15 cellular contexts compared by ENCODE assay signal in the genomic region with DNA sequence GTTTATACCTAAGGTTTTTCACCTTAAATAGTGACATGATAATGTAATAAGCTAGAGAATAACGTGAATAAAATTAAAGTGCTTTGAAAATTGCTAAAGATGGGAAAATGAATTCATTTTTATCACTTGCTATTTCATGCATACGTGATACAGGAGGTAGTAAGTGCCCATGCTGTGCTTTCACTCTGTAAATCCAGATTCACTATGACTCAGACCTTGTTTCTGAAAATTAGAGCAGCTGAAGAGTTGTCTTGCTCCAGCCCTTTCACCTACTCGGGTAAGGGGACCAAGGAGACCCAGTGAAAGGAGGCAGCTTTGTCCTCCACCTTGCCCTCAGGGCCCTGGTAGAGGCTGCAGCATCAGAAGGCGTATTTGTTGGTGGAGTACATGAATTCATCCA.
DNase-seq lines count a peak whose midpoint lies in the region; ATAC-seq lines count a peak whose summit lies in the region.
"Had no signal": no experiment of that assay in that cellular context is flagged by ENCODE, and none has a peak within 500 bp of the region (broad histone marks: within the 10 kb centered on the region; RNA-seq: fewer than 3 reads in every experiment).

No MANE protein-coding gene starts in this region.

- peaks cover 14 to 54% of the 10 kb centered on the region in 2 donors for H3K36me3 Mint-ChIP-seq in activated naive CD4-positive, alpha-beta T cell treated with anti-CD3 and anti-CD28 coated beads, Interleukin-2, amount 50 U/mL, for 72 hours

- peak overlapping the region in 1 of 2 donors; percentile 20 for H3K27ac Mint-ChIP-seq in activated naive CD4-positive, alpha-beta T cell treated with anti-CD3 and anti-CD28 coated beads, Interleukin-2, amount 50 U/mL, for 72 hours
- no peak overlapping the region for H3K27ac Mint-ChIP-seq in stimulated activated naive CD8-positive, alpha-beta T cell treated with anti-CD3 and anti-CD28 coated beads, Interleukin-15, amount 100 ng/mL, for 72 hours
- H3K27ac Mint-ChIP-seq: T-cell had no signal

- H3K9me3 Mint-ChIP-seq in activated naive CD4-positive, alpha-beta T cell treated with anti-CD3 and anti-CD28 coated beads, Interleukin-2, amount 50 U/mL, for 72 hours, result no peaks in the 10 kb centered on the region
- H3K9me3 Mint-ChIP-seq in stimulated activated naive CD8-positive, alpha-beta T cell treated with anti-CD3 and anti-CD28 coated beads, Interleukin-15, amount 100 ng/mL, for 72 hours, result no peaks in the 10 kb centered on the region
- H3K9me3 Mint-ChIP-seq: T-cell had no signal

- no peaks in the 10 kb centered on the region for H3K27me3 Mint-ChIP-seq in stimulated activated naive CD8-positive, alpha-beta T cell treated with anti-CD3 and anti-CD28 coated beads, Interleukin-15, amount 100 ng/mL, for 72 hours
- H3K27me3 Mint-ChIP-seq: T-cell had no signal

- no peak overlapping the region for H3K4me3 Mint-ChIP-seq in stimulated activated naive CD8-positive, alpha-beta T cell treated with anti-CD3 and anti-CD28 coated beads, Interleukin-15, amount 100 ng/mL, for 72 hours
- H3K4me3 Mint-ChIP-seq: T-cell had no signal

- H3K4me1 Mint-ChIP-seq in stimulated activated naive CD8-positive, alpha-beta T cell treated with anti-CD3 and anti-CD28 coated beads, Interleukin-15, amount 100 ng/mL, for 72 hours, result peaks cover 44% of the 10 kb centered on the region

- peak; percentile 59 to 85 for ATAC-seq in activated naive CD4-positive, alpha-beta T cell treated with anti-CD3 and anti-CD28 coated beads, Interleukin-2, amount 50 U/mL, for 72 hours
- peak; percentile 60 for ATAC-seq in GM21619 (IDR thresholded peaks at IDR 0.05; ENCODE audit: unreplicated experiment)
- peak; percentile 86 for ATAC-seq in HG03432 (IDR thresholded peaks at IDR 0.05; ENCODE audit: unreplicated experiment)
- peak; percentile 81 for ATAC-seq in stimulated activated naive CD8-positive, alpha-beta T cell treated with anti-CD3 and anti-CD28 coated beads, Interleukin-15, amount 100 ng/mL, for 72 hours
- ATAC-seq: T-cell had no signal

- peak in 1 of 2 donors; percentile 10 for DNase-seq in activated naive CD4-positive, alpha-beta T cell treated with anti-CD3 and anti-CD28 coated beads, Interleukin-2, amount 50 U/mL, for 72 hours (ENCODE audit: low spot score in 2 of 2)
- no peak for DNase-seq in activated naive CD4-positive, alpha-beta T cell (lab: John Stamatoyannopoulos, UW)
- no peak for DNase-seq in stimulated activated naive CD8-positive, alpha-beta T cell treated with anti-CD3 and anti-CD28 coated beads, Interleukin-15, amount 100 ng/mL, for 72 hours
- DNase-seq in DMS79 treated with DMSO at 0.1 percent for 48 hours (lab: John Stamatoyannopoulos, UW) (no peak), foreskin melanocyte (no peak), NCI-H526 treated with DMSO at 0.1 percent for 48 hours (lab: John Stamatoyannopoulos, UW) (no peak)
- DNase-seq: COR-L47, GDM1, head of caudate nucleus, kidney, NCI-H2029 treated with DMSO at 0.1 percent for 48 hours, stomach, T-cell had no signal
